8 cellular contexts compared by ENCODE assay signal in genomic region chr6:73515204-73516101, GRCh38. TPM values are rescaled to one million over a fixed set of nuclear protein-coding genes. Genes with fewer than 3 reads are reported as not detected.
DNase-seq lines count a peak whose midpoint lies in the region; ATAC-seq and TF ChIP-seq lines count a peak whose summit lies in the region.

No MANE protein-coding gene starts in this region.

- H3K27me3 ChIP-seq in Peyer's patch (no peaks in the 10 kb centered on the region), adipocyte (replicated peaks; ENCODE audit: control insufficient read depth, insufficient read depth, low read length) (no peaks in the 10 kb centered on the region)

- peak overlapping the region; percentile 10 to 57 (median 43) for H3K27ac ChIP-seq in Peyer's patch

- TF ChIP-seq CTCF in Peyer's patch (IDR thresholded peaks at IDR 0.05) = peak; percentile 45 to 92 (median 84)
- TF ChIP-seq CTCF in retinal pigment epithelial cell (conservative IDR thresholded peaks at IDR 0.05; ENCODE audit: low read depth, low read length) = peak; percentile 60

- intact Hi-C loops in left cardiac atrium (cut with DNase I) = loop anchor here in 1 of 2 donors (2.0 to 5.0 kb wide), 2 partner anchors 95 to 137 kb away; partner anchors contain the start of gene SLC17A5

- no peak overlapping the region for H3K4me3 ChIP-seq in Peyer's patch
- H3K4me3 ChIP-seq in adipocyte (ENCODE audit: low read length) = no peak overlapping the region
- H3K4me3 ChIP-seq in retinal pigment epithelial cell (ENCODE audit: low read length) = peak overlapping the region; percentile 38

- peaks cover 0 to 55% (median 0%) of the 10 kb centered on the region in 3 donors for H3K36me3 ChIP-seq in Peyer's patch
- peaks cover 54% of the 10 kb centered on the region for H3K36me3 ChIP-seq in adipocyte (ENCODE audit: control insufficient read depth, insufficient read depth, low read length, severe bottlenecking)

- DNase-seq in Daoy (ENCODE audit: low read depth) (peak; percentile 73), Peyer's patch (peak in 2 of 3 donors; percentile 50 to 82), adipocyte (ENCODE audit: low read depth) (peak; percentile 90), left cardiac atrium (peak; percentile 52), retinal pigment epithelial cell (ENCODE audit: low read depth) (peak; percentile 65), T1000 (lab: John Stamatoyannopoulos, UW) (no peak)

- H3K4me1 ChIP-seq in Peyer's patch (peaks cover 0 to 32% (median 17%) of the 10 kb centered on the region in 4 donors), adipocyte (ENCODE audit: control insufficient read depth, insufficient read depth, low read length) (peaks cover 17% of the 10 kb centered on the region)

- H3K9me3 ChIP-seq in Peyer's patch = no peaks in the 10 kb centered on the region
- no peaks in the 10 kb centered on the region for H3K9me3 ChIP-seq in adipocyte (ENCODE audit: control insufficient read depth, low read length)

- ATAC-seq in GM19438 (IDR thresholded peaks at IDR 0.05; ENCODE audit: low read depth, unreplicated experiment) = peak; percentile 42
- ATAC-seq in HG03521 (IDR thresholded peaks at IDR 0.05; ENCODE audit: unreplicated experiment) = peak; percentile 41
- ATAC-seq in left cardiac atrium = peak in 1 of 2 donors; percentile 11

- H3K9ac ChIP-seq in adipocyte (ENCODE audit: low read length) = peak overlapping the region; percentile 82

- peak; percentile 5 to 17 for TF ChIP-seq POLR2A in Peyer's patch (IDR thresholded peaks at IDR 0.05)

RNA-seq across cellular contexts. Expression of gene EEF1A1, which starts 5.4 kb away (rescaled TPM):
- 13,896 and 16,278 TPM in 2 replicates for total RNA-seq in Daoy (2014; rRNA removed; shearing (Covaris generic))
- total RNA-seq in Peyer's patch (1,000 to 10,000 TPM; 4,216 to 7,500 (median 5,030) TPM), left cardiac atrium (1,000 to 10,000 TPM; 5,040 to 5,332 TPM)

RNA-seq across cellular contexts. Expression of gene MTO1, which starts 53.9 kb away (rescaled TPM):
- 42.0 and 44.0 TPM in 2 replicates for total RNA-seq in Daoy (2014; rRNA removed; shearing (Covaris generic))
- total RNA-seq in Peyer's patch = 100 to 1,000 TPM in 1 of 4 donors, 10 to 100 TPM in 3; 29.2 to 115 (median 43.0) TPM
- total RNA-seq in left cardiac atrium = 10 to 100 TPM; 24.7 to 28.1 TPM
